Comparison of ENCODE assay signal across 30 cellular contexts in genomic region chr15:68047826-68048225, GRCh38.
"Had no signal": no experiment of that assay in that cellular context is flagged by ENCODE, and none has a peak within 500 bp of the region (broad histone marks: within the 10 kb centered on the region; RNA-seq: fewer than 3 reads in every experiment).

No MANE protein-coding gene starts in this region.

- H3K4me3 ChIP-seq: Peyer's patch had no signal

- H3K27me3 Mint-ChIP-seq: activated B cell treated with CpG ODN at 0.5 μM for 24 hours had no signal

- H3K27ac Mint-ChIP-seq: activated B cell treated with CpG ODN at 0.5 μM for 24 hours; activated CD4-positive, alpha-beta memory T cell treated with anti-CD3 and anti-CD28 coated beads, Interleukin-2, amount 10 ng/mL, durations not matched to agents 7 days and 5 days; activated CD8-positive, alpha-beta memory T cell treated with anti-CD3 and anti-CD28 coated beads, Interleukin-2, amount 10 ng/mL, durations not matched to agents 7 days and 5 days; activated naive CD8-positive, alpha-beta T cell treated with anti-CD3 and anti-CD28 coated beads for 36 hours had no signal

- DNase-seq: activated B cell treated with CpG ODN at 0.5 μM for 24 hours; activated CD4-positive, alpha-beta memory T cell treated with anti-CD3 and anti-CD28 coated beads, Interleukin-2, amount 10 ng/mL, durations not matched to agents 7 days and 5 days; activated CD4-positive, alpha-beta T cell treated with anti-CD3 and anti-CD28 coated beads for 1 hour; activated CD4-positive, alpha-beta T cell treated with anti-CD3 and anti-CD28 coated beads for 48 hours; activated CD8-positive, alpha-beta memory T cell treated with anti-CD3 and anti-CD28 coated beads for 24 hours; activated CD8-positive, alpha-beta memory T cell treated with anti-CD3 and anti-CD28 coated beads, Interleukin-2, amount 10 ng/mL, durations not matched to agents 7 days and 5 days; activated CD8-positive, alpha-beta memory T cell treated with anti-CD3 and anti-CD28 coated beads, Interleukin-2, amount 50 U/mL, for 48 hours; activated effector memory CD4-positive, alpha-beta T cell treated with Interleukin-2 at 50 U/mL for 16 hours; activated naive CD4-positive, alpha-beta T cell; activated naive CD4-positive, alpha-beta T cell treated with anti-CD3 and anti-CD28 coated beads, Interleukin-2, amount 50 U/mL, for 16 hours; activated naive CD8-positive, alpha-beta T cell treated with anti-CD3 and anti-CD28 coated beads for 36 hours; activated T-cell treated with anti-CD3 and anti-CD28 coated beads, Interleukin-2, amount 50 U/mL, for 48 hours; amniotic stem cell; aorta; brain microvascular endothelial cell; central memory CD4-positive, alpha-beta T cell; NCI-H1048; NCI-H1436 treated with DMSO at 0.1 percent for 48 hours; NCI-H1694 treated with DMSO at 0.1 percent for 48 hours; NCI-H2029; NCI-H345; NCI-H524 treated with DMSO at 0.1 percent for 48 hours; NK-92 treated with Interleukin-12 subunit alpha and Interleukin-12 subunit beta, amount 100 ng/mL, for 24 hours; PC-3; Peyer's patch; Right ventricle myocardium superior; SW 1271; T-helper 1 cell; T-helper 2 cell; T-helper 9 cell had no signal

- H3K4me1 Mint-ChIP-seq: activated B cell treated with CpG ODN at 0.5 μM for 24 hours had no signal

- H3K4me3 Mint-ChIP-seq: activated B cell treated with CpG ODN at 0.5 μM for 24 hours; activated CD4-positive, alpha-beta memory T cell treated with anti-CD3 and anti-CD28 coated beads, Interleukin-2, amount 10 ng/mL, durations not matched to agents 7 days and 5 days; activated CD8-positive, alpha-beta memory T cell treated with anti-CD3 and anti-CD28 coated beads, Interleukin-2, amount 10 ng/mL, durations not matched to agents 7 days and 5 days; activated naive CD8-positive, alpha-beta T cell treated with anti-CD3 and anti-CD28 coated beads for 36 hours had no signal

- ATAC-seq: activated CD8-positive, alpha-beta memory T cell treated with anti-CD3 and anti-CD28 coated beads, Interleukin-2, amount 10 ng/mL, durations not matched to agents 7 days and 5 days; PC-3 had no signal

- H3K36me3 Mint-ChIP-seq: activated naive CD8-positive, alpha-beta T cell treated with anti-CD3 and anti-CD28 coated beads for 36 hours had no signal
